In the genomic region with DNA sequence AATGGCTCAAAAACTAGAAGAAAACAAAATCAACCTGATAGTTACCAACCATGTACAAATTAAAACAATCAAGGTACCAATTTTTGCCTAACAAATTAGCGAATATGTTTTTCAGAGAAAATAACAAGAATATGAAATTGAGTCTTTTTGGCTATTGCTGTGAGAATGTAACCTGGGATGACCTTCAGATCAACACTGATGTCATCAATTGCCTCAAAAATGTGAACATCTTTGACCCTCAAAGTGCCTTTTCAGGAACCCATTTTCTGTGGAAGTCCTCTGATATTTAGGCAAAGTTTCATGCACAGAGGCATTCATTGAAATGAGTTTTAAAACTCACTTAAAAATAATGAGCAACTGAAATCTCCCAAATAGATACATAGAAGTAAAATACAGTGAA, we compare ENCODE assay signal across 29 cellular contexts.
DNase-seq lines count a peak whose midpoint lies in the region; ATAC-seq and TF ChIP-seq lines count a peak whose summit lies in the region.
"Had no signal": no experiment of that assay in that cellular context is flagged by ENCODE, and none has a peak within 500 bp of the region (broad histone marks: within the 10 kb centered on the region; RNA-seq: fewer than 3 reads in every experiment).

No MANE protein-coding gene starts in this region.

- peaks cover 4% of the 10 kb centered on the region; the same call in 1 of the 2 replicates for H3F3A ChIP-seq in Loucy (ENCODE audit: low read depth)

- no peak overlapping the region for H3K27ac ChIP-seq in HEK293 (ENCODE audit: extremely low read depth, low read depth, low read length)
- H3K27ac ChIP-seq: 22Rv1; A549; BLaER1; BLaER1 treated with 17β-estradiol and CSF1 and Interleukin-3, amounts not matched to agents 10 nM and 100 nM; C4-2B had no signal

- POLR2A ChIA-PET in HEK293 (lab: Yijun Ruan, JAX) = no interaction called here

- no peaks in the 10 kb centered on the region for H3K9me2 ChIP-seq in Loucy (replicated peaks; ENCODE audit: low read depth, low read length)

- TF ChIP-seq CTCF in HEK293 (tag by site-specific recombination; IDR thresholded peaks at IDR 0.05) (no peak), Loucy (conservative IDR thresholded peaks at IDR 0.05; ENCODE audit: low read length) (no peak)

- CTCF ChIA-PET in HEK293 (lab: Yijun Ruan, JAX) = no interaction called here

- H3K9me3 ChIP-seq in HEK293 (ENCODE audit: control insufficient read depth, insufficient read depth, low read depth, low read length) = no peaks in the 10 kb centered on the region
- H3K9me3 ChIP-seq in Loucy (ENCODE audit: insufficient read depth, low read depth, low read length) = no peaks in the 10 kb centered on the region
- H3K9me3 ChIP-seq: A549, BE2C, BLaER1, Caco-2 had no signal

- H2AFZ ChIP-seq in Loucy (ENCODE audit: low read length) = no peak overlapping the region

- H3K4me1 ChIP-seq in HEK293 (ENCODE audit: control insufficient read depth, insufficient read depth, low read length) (no peaks in the 10 kb centered on the region), Loucy (ENCODE audit: insufficient read depth, low read length, poor library complexity, severe bottlenecking) (peaks cover 49% of the 10 kb centered on the region)
- H3K4me1 ChIP-seq: BE2C had no signal

- peaks cover 16% of the 10 kb centered on the region for H4K20me1 ChIP-seq in Loucy (ENCODE audit: insufficient read depth, low read length, poor library complexity, severe bottlenecking)

- H3K27me3 ChIP-seq in Loucy (ENCODE audit: insufficient read depth, low read length, poor library complexity, severe bottlenecking) = no peaks in the 10 kb centered on the region
- H3K27me3 ChIP-seq: BE2C; BLaER1; BLaER1 treated with 17β-estradiol and CSF1 and Interleukin-3, amounts not matched to agents 10 nM and 100 nM had no signal

- DNase-seq in activated CD4-positive, CD25-positive, alpha-beta regulatory T cell (lab: John Stamatoyannopoulos, UW) = no peak
- DNase-seq: 8988T; ACHN; AML-193; BE2C; C1 segment of cervical spinal cord; Caco-2; Calu3; CD4-positive, alpha-beta memory T cell; CD4-positive, alpha-beta T cell; CD4-positive, CD25-positive, alpha-beta regulatory T cell; CD8-positive, alpha-beta memory T cell; CD8-positive, alpha-beta T cell; COR-L47; DMS 273 treated with DMSO at 0.1 percent for 48 hours; DMS153; DMS53; DMS79; DMS79 treated with DMSO at 0.1 percent for 48 hours; DND-41; EL had no signal

- peaks cover 67% of the 10 kb centered on the region for H3K79me2 ChIP-seq in Loucy (ENCODE audit: insufficient read depth, low read length)

- H3K4me3 ChIP-seq in HEK293 (ENCODE audit: low read depth, low read length) (no peak overlapping the region), Loucy (ENCODE audit: low read length, poor library complexity, severe bottlenecking) (no peak overlapping the region)
- H3K4me3 ChIP-seq: A549; BLaER1; BLaER1 treated with 17β-estradiol and CSF1 and Interleukin-3, amounts not matched to agents 10 nM and 100 nM had no signal

- no peaks in the 10 kb centered on the region for H3K36me3 ChIP-seq in HEK293 (ENCODE audit: control insufficient read depth in 2 of 2, insufficient read depth in 1 of 2, low read length in 2 of 2)
- H3K36me3 ChIP-seq in Loucy (ENCODE audit: insufficient read depth, low read length) = no peaks in the 10 kb centered on the region
- H3K36me3 ChIP-seq: BE2C had no signal

- H3K4me2 ChIP-seq in Loucy (ENCODE audit: low read depth, low read length, poor library complexity, severe bottlenecking) = peak overlapping the region; percentile 10
- H3K4me2 ChIP-seq: A549; BLaER1; BLaER1 treated with 17β-estradiol and CSF1 and Interleukin-3, amounts not matched to agents 10 nM and 100 nM had no signal

- H3K9ac ChIP-seq in Loucy (ENCODE audit: low read depth, low read length, poor library complexity, severe bottlenecking) = no peak overlapping the region
- H3K9ac ChIP-seq: BLaER1; BLaER1 treated with 17β-estradiol and CSF1 and Interleukin-3, amounts not matched to agents 10 nM and 100 nM had no signal

- no peak for ATAC-seq in HG03159 (IDR thresholded peaks at IDR 0.05; ENCODE audit: unreplicated experiment)
- ATAC-seq: A549; CD8-positive, alpha-beta T cell had no signal

TF ChIP-seq in HEK293, 187 proteins besides CTCF, POLR2A, EP300 and RAD21:
- TF ChIP-seq, protein P1, sequence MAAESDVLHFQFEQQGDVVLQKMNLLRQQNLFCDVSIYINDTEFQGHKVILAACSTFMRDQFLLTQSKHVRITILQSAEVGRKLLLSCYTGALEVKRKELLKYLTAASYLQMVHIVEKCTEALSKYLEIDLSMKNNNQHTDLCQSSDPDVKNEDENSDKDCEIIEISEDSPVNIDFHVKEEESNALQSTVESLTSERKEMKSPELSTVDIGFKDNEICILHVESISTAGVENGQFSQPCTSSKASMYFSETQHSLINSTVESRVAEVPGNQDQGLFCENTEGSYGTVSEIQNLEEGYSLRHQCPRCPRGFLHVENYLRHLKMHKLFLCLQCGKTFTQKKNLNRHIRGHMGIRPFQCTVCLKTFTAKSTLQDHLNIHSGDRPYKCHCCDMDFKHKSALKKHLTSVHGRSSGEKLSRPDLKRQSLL (tag by site-specific recombination; IDR thresholded peaks at IDR 0.05) = no peak
- no peak for TF ChIP-seq ZNF776 (tag by site-specific recombination; IDR thresholded peaks at IDR 0.05; ENCODE audit: borderline replicate concordance)
- peak; percentile 92 for TF ChIP-seq ZNF214 (tag by site-specific recombination; IDR thresholded peaks at IDR 0.05; ENCODE audit: borderline replicate concordance)
- TF ChIP-seq ZNF155 (tag by site-specific recombination; IDR thresholded peaks at IDR 0.05) = no peak
- no peak for TF ChIP-seq ZNF426 (tag by site-specific recombination; IDR thresholded peaks at IDR 0.05)
- TF ChIP-seq ZSCAN30 (tag by site-specific recombination; IDR thresholded peaks at IDR 0.05) = no peak
- TF ChIP-seq, protein P2, sequence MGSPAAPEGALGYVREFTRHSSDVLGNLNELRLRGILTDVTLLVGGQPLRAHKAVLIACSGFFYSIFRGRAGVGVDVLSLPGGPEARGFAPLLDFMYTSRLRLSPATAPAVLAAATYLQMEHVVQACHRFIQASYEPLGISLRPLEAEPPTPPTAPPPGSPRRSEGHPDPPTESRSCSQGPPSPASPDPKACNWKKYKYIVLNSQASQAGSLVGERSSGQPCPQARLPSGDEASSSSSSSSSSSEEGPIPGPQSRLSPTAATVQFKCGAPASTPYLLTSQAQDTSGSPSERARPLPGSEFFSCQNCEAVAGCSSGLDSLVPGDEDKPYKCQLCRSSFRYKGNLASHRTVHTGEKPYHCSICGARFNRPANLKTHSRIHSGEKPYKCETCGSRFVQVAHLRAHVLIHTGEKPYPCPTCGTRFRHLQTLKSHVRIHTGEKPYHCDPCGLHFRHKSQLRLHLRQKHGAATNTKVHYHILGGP (tag by site-specific recombination; IDR thresholded peaks at IDR 0.05) = no peak
